In genomic region chr17:14664511-14664910, GRCh38 we compare ENCODE assay signal across 19 cellular contexts.
"Had no signal": no experiment of that assay in that cellular context is flagged by ENCODE, and none has a peak within 500 bp of the region (broad histone marks: within the 10 kb centered on the region; RNA-seq: fewer than 3 reads in every experiment).

No MANE protein-coding gene starts in this region.

- ATAC-seq: effector memory CD8-positive, alpha-beta T cell; left ventricle myocardium superior; mucosa of descending colon; natural killer cell treated with Interleukin-12 subunit alpha and Interleukin-12 subunit beta and Interleukin-15 and Interleukin-18, amount 100 ng/mL, for 72 hours; psoas muscle; right cardiac atrium; stimulated activated effector memory CD8-positive, alpha-beta T cell treated with anti-CD3 and anti-CD28 coated beads, Interleukin-12 subunit alpha, Interleukin-12 subunit beta, amount 100 ng/mL, for 72 hours had no signal

- H3K4me3 ChIP-seq: coronary artery, lung, mucosa of descending colon, psoas muscle, sigmoid colon, stomach, thyroid gland had no signal

- H3K36me3 ChIP-seq: sigmoid colon, stomach, thyroid gland had no signal

- H3K4me1 ChIP-seq: parathyroid adenoma, psoas muscle, sigmoid colon, stomach, thyroid gland had no signal

- H3K27me3 ChIP-seq: sigmoid colon, stomach, thyroid gland had no signal

- H3K9me3 ChIP-seq: psoas muscle, sigmoid colon, stomach, thyroid gland had no signal

- H3K27ac ChIP-seq: coronary artery, parathyroid adenoma, psoas muscle, sigmoid colon, stomach, thyroid gland had no signal

- DNase-seq: effector memory CD8-positive, alpha-beta T cell; hypothalamus; left ventricle myocardium superior; mucosa of descending colon; naive B cell; psoas muscle; sigmoid colon; stimulated activated CD4-positive, alpha-beta T cell treated with anti-CD3 and anti-CD28 coated beads, Interleukin-2, amount 100 ng/mL, for 24 hours; stimulated activated CD4-positive, alpha-beta T cell treated with anti-CD3 and anti-CD28 coated beads, Interleukin-4, amount 100 ng/mL, for 24 hours; stimulated activated naive CD4-positive, alpha-beta T cell treated with Interleukin-2 at 50 U/mL for 16 hours; stomach; thyroid gland; trophoblast cell had no signal
